23 cellular contexts compared by ENCODE assay signal in the genomic region with DNA sequence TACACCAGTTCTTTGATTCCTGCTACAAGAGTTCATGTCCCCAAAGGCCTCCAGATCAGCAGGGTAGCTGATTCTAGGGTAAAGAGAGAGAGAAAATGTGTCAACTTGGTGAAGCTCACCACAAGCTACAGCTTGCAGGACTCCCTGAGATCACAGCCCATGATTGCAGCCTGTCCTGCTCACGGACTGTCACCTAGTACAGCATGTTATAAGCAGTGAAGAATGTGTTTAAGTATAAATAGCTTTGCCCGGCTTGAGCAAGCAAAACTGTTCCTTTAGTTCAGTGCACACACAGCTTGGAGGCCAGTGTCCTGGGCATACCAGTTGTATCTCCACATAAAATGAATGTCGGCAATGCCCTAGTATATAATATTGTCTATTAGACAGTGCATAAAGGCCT.
DNase-seq lines count a peak whose midpoint lies in the region; ATAC-seq, FAIRE-seq and TF ChIP-seq lines count a peak whose summit lies in the region.
"Had no signal": no experiment of that assay in that cellular context is flagged by ENCODE, and none has a peak within 500 bp of the region (broad histone marks: within the 10 kb centered on the region; RNA-seq: fewer than 3 reads in every experiment).

No MANE protein-coding gene starts in this region.

- H3K27ac Mint-ChIP-seq in astrocyte (ENCODE audit: unreplicated experiment): no peak overlapping the region
- no peak overlapping the region for H3K27ac Mint-ChIP-seq in activated T-helper 17 cell treated with anti-CD3 and anti-CD28 coated beads, Interleukin-2, amount 50 U/mL, for 72 hours
- H3K27ac Mint-ChIP-seq: activated CD8-positive, alpha-beta T cell treated with anti-CD3 and anti-CD28 coated beads, Interleukin-2, amount 10 ng/mL, durations not matched to agents 7 days and 5 days; activated naive CD8-positive, alpha-beta T cell treated with anti-CD3 and anti-CD28 coated beads, Interleukin-2, amount 50 U/mL, for 24 hours; activated T-cell treated with anti-CD3 and anti-CD28 coated beads, Interleukin-2, amount 50 U/mL, for 72 hours; effector memory CD8-positive, alpha-beta T cell; GM23338; type B pancreatic cell; WTC11 had no signal

- no peak for TF ChIP-seq POLR2A in spleen (IDR thresholded peaks at IDR 0.05)

- DNase-seq in NCI-H1092 treated with DMSO at 0.1 percent for 48 hours (lab: John Stamatoyannopoulos, UW) (peak; percentile 47), astrocyte (ENCODE audit: low read depth) (peak; percentile 5), left ventricle myocardium inferior (no peak), sciatic nerve (ENCODE audit: low spot score) (no peak), NCI-H1694 treated with DMSO at 0.1 percent for 48 hours (lab: John Stamatoyannopoulos, UW) (no peak), spleen (no peak)
- DNase-seq: activated CD8-positive, alpha-beta T cell treated with anti-CD3 and anti-CD28 coated beads, Interleukin-2, amount 10 ng/mL, durations not matched to agents 7 days and 5 days; activated naive CD8-positive, alpha-beta T cell treated with anti-CD3 and anti-CD28 coated beads, Interleukin-2, amount 50 U/mL, for 24 hours; activated T-cell treated with anti-CD3 and anti-CD28 coated beads, Interleukin-2, amount 50 U/mL, for 72 hours; cerebellar nuclear complex; effector memory CD8-positive, alpha-beta T cell; KBM-7; NCI-H1105 treated with DMSO at 0.1 percent for 48 hours; pancreas; SHP77; stimulated activated naive CD4-positive, alpha-beta T cell treated with Interleukin-2 at 50 U/mL for 16 hours; T-helper 1 cell had no signal

- H3K27me3 ChIP-seq in astrocyte (ENCODE audit: insufficient read depth, low read length) (no peaks in the 10 kb centered on the region), left ventricle myocardium inferior (ENCODE audit: low read depth) (no peaks in the 10 kb centered on the region), spleen (replicated peaks in 1 of 7) (peaks cover 0 to 3% (median 0%) of the 10 kb centered on the region in 7 donors)
- H3K27me3 ChIP-seq: pancreas had no signal

- H3K79me2 ChIP-seq in astrocyte (ENCODE audit: insufficient read depth, low read length): no peaks in the 10 kb centered on the region

- no peak for FAIRE-seq in astrocyte (lab: Jason Lieb, UNC)
- FAIRE-seq: pancreas had no signal

- H3K36me3 Mint-ChIP-seq in astrocyte (ENCODE audit: low read depth, unreplicated experiment): no peaks in the 10 kb centered on the region
- no peaks in the 10 kb centered on the region for H3K36me3 Mint-ChIP-seq in activated T-helper 17 cell treated with anti-CD3 and anti-CD28 coated beads, Interleukin-2, amount 50 U/mL, for 72 hours (ENCODE audit: low read depth)
- H3K36me3 Mint-ChIP-seq: type B pancreatic cell, WTC11 had no signal

- H4K20me1 ChIP-seq in astrocyte (ENCODE audit: insufficient read depth, low read length): no peaks in the 10 kb centered on the region

- TF ChIP-seq CTCF in astrocyte (IDR thresholded peaks at IDR 0.05; ENCODE audit: insufficient read depth, low read depth, low read length) (no peak), left ventricle myocardium inferior (IDR thresholded peaks at IDR 0.05; ENCODE audit: borderline replicate concordance) (no peak), spleen (IDR thresholded peaks at IDR 0.05 in 8 of 11, conservative IDR thresholded peaks at IDR 0.05 in 3 of 11) (no peak)

- peak overlapping the region; percentile 30 for H2AFZ ChIP-seq in astrocyte (ENCODE audit: low read depth, low read length)
- H2AFZ ChIP-seq: GM23338 had no signal

- H3K4me1 Mint-ChIP-seq in astrocyte (ENCODE audit: low read depth, unreplicated experiment): peaks cover 2% of the 10 kb centered on the region
- H3K4me1 Mint-ChIP-seq in activated T-helper 17 cell treated with anti-CD3 and anti-CD28 coated beads, Interleukin-2, amount 50 U/mL, for 72 hours: no peaks in the 10 kb centered on the region
- H3K4me1 Mint-ChIP-seq: activated naive CD8-positive, alpha-beta T cell treated with anti-CD3 and anti-CD28 coated beads, Interleukin-2, amount 50 U/mL, for 24 hours had no signal

- H3K27ac ChIP-seq in astrocyte (ENCODE audit: low read depth, low read length) (no peak overlapping the region), left ventricle myocardium inferior (replicated peaks) (peak overlapping the region; percentile 49), spleen (no peak overlapping the region)
- H3K27ac ChIP-seq: HL-60, pancreas had no signal

- peaks cover 10% of the 10 kb centered on the region for H3K27me3 Mint-ChIP-seq in astrocyte (ENCODE audit: low read depth, unreplicated experiment)
- H3K27me3 Mint-ChIP-seq in activated T-helper 17 cell treated with anti-CD3 and anti-CD28 coated beads, Interleukin-2, amount 50 U/mL, for 72 hours: no peaks in the 10 kb centered on the region
- H3K27me3 Mint-ChIP-seq: activated naive CD8-positive, alpha-beta T cell treated with anti-CD3 and anti-CD28 coated beads, Interleukin-2, amount 50 U/mL, for 24 hours; effector memory CD8-positive, alpha-beta T cell; type B pancreatic cell had no signal

- H3K9ac ChIP-seq in astrocyte (ENCODE audit: low read length): no peak overlapping the region

- H3K9me3 ChIP-seq in astrocyte (ENCODE audit: insufficient read depth, low read depth, low read length): no peaks in the 10 kb centered on the region
- H3K9me3 ChIP-seq in left ventricle myocardium inferior (replicated peaks): no peaks in the 10 kb centered on the region
- H3K9me3 ChIP-seq in spleen: no peaks in the 10 kb centered on the region
- H3K9me3 ChIP-seq: pancreas had no signal

- no peaks in the 10 kb centered on the region for H3K9me3 Mint-ChIP-seq in astrocyte (ENCODE audit: unreplicated experiment)
- no peaks in the 10 kb centered on the region for H3K9me3 Mint-ChIP-seq in activated T-helper 17 cell treated with anti-CD3 and anti-CD28 coated beads, Interleukin-2, amount 50 U/mL, for 72 hours
- H3K9me3 Mint-ChIP-seq: activated naive CD8-positive, alpha-beta T cell treated with anti-CD3 and anti-CD28 coated beads, Interleukin-2, amount 50 U/mL, for 24 hours; activated T-cell treated with anti-CD3 and anti-CD28 coated beads, Interleukin-2, amount 50 U/mL, for 72 hours; effector memory CD8-positive, alpha-beta T cell; GM23338; type B pancreatic cell; WTC11 had no signal

- intact Hi-C loops in left ventricle myocardium inferior (cut with micrococcal nuclease): no loop called here
- intact Hi-C loops in sciatic nerve (cut with DNase I): no loop called here
- intact Hi-C loops in spleen (cut with DNase I; ENCODE audit: low total_unique reads): no loop called here

- ATAC-seq in sciatic nerve: peak; percentile 39
- ATAC-seq in GM19452 (IDR thresholded peaks at IDR 0.05; ENCODE audit: unreplicated experiment): no peak
- ATAC-seq in activated T-helper 17 cell treated with anti-CD3 and anti-CD28 coated beads, Interleukin-2, amount 50 U/mL, for 72 hours (replicated peaks): no peak
- ATAC-seq: activated CD8-positive, alpha-beta T cell treated with anti-CD3 and anti-CD28 coated beads, Interleukin-2, amount 10 ng/mL, durations not matched to agents 7 days and 5 days; activated naive CD8-positive, alpha-beta T cell treated with anti-CD3 and anti-CD28 coated beads, Interleukin-2, amount 50 U/mL, for 24 hours; activated T-cell treated with anti-CD3 and anti-CD28 coated beads, Interleukin-2, amount 50 U/mL, for 72 hours; effector memory CD8-positive, alpha-beta T cell; GM23338; WTC11 had no signal

- no peak overlapping the region for H3K4me3 ChIP-seq in astrocyte (ENCODE audit: insufficient read depth, low read depth, low read length)
- no peak overlapping the region for H3K4me3 ChIP-seq in left ventricle myocardium inferior
- no peak overlapping the region for H3K4me3 ChIP-seq in spleen
- H3K4me3 ChIP-seq: GM23338, pancreas had no signal

- H3K4me2 ChIP-seq in astrocyte (ENCODE audit: low read length): no peak overlapping the region
- H3K4me2 ChIP-seq: GM23338 had no signal

- no peak overlapping the region for H3K4me3 Mint-ChIP-seq in astrocyte (ENCODE audit: unreplicated experiment)
- H3K4me3 Mint-ChIP-seq in activated T-helper 17 cell treated with anti-CD3 and anti-CD28 coated beads, Interleukin-2, amount 50 U/mL, for 72 hours: no peak overlapping the region
- H3K4me3 Mint-ChIP-seq: activated CD8-positive, alpha-beta T cell treated with anti-CD3 and anti-CD28 coated beads, Interleukin-2, amount 10 ng/mL, durations not matched to agents 7 days and 5 days; activated naive CD8-positive, alpha-beta T cell treated with anti-CD3 and anti-CD28 coated beads, Interleukin-2, amount 50 U/mL, for 24 hours; activated T-cell treated with anti-CD3 and anti-CD28 coated beads, Interleukin-2, amount 50 U/mL, for 72 hours; effector memory CD8-positive, alpha-beta T cell; GM23338; type B pancreatic cell; WTC11 had no signal

- H3K4me1 ChIP-seq in astrocyte (ENCODE audit: insufficient read depth, low read length) (no peaks in the 10 kb centered on the region), left ventricle myocardium inferior (peaks cover 5% of the 10 kb centered on the region), spleen (no peaks in the 10 kb centered on the region)
- H3K4me1 ChIP-seq: pancreas had no signal

- H3K36me3 ChIP-seq in astrocyte (ENCODE audit: insufficient read depth, low read length) (no peaks in the 10 kb centered on the region), left ventricle myocardium inferior (no peaks in the 10 kb centered on the region), spleen (no peaks in the 10 kb centered on the region)
- H3K36me3 ChIP-seq: pancreas had no signal

- 77 to 88% (median 84%) methylated on average over 3 of the region's 3 CpGs for WGBS in spleen, 5 donors

Comparison
In these comparisons a context has a peak if more than half of its experiments do, and no peak if none do; other contexts are left out.
1. DNase-seq: peak in NCI-H1092 treated with DMSO at 0.1 percent for 48 hours (single experiment) and astrocyte (single experiment); none in left ventricle myocardium inferior (single experiment), sciatic nerve (single experiment), NCI-H1694 treated with DMSO at 0.1 percent for 48 hours (single experiment) and spleen (single experiment).